In the genomic region with DNA sequence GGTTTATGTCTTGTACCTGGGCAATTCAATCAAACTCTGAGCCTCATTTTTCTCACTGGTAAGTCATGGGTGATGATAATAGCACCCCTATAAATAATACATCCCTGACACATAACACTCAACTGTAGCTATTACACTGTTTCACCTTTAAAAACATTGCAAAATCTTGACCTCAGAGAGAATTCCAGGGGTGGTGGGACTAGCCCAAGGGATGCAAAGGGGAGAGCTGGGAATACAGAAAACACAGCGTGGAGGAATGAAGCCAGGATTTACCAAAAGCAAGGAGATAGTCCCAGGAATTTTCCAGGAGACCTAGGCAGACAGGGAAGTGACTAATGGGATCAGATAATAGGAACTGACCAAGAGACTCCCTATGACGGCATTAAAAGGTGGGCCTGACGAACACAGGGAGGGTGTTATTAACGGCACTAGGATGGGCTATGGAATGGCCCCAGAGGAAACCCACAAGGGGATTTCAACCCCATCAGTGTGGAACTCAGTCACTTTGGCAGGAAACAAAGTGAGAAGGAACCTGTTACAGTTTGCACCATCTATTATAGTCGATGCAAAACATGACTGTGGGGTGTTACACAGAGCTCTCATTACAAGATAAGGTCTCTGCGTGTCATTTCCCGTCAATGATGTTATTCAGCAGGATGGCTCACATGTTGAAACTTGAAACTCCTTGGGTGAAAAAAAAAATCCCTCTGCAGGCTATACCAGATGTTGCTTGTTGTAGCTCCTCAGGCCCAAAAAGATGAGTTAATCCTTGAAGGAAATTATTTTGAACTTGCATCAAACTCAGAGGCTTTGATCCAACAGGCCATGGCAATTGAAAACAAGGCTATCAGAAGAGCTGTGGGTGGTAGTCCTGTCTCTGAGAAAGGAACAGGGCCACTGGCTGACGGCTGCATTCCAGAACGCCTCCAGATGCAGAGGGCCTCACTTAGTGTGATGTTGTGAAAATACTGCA, we compare ENCODE assay signal across 8 cellular contexts. TPM values are rescaled to one million over a fixed set of nuclear protein-coding genes. Genes with fewer than 3 reads are reported as not detected.
DNase-seq lines count a peak whose midpoint lies in the region; ATAC-seq and TF ChIP-seq lines count a peak whose summit lies in the region.

No MANE protein-coding gene starts in this region.

- H3K27ac ChIP-seq in CD4-positive, CD25-positive, alpha-beta regulatory T cell (ENCODE audit: insufficient read depth, low read length, poor library complexity, severe bottlenecking) = no peak overlapping the region
- H3K27ac ChIP-seq in upper lobe of left lung = peak overlapping the region in 1 of 4 donors; percentile 12

- peaks cover 12% of the 10 kb centered on the region for H3K27me3 Mint-ChIP-seq in CD4-positive, CD25-positive, alpha-beta regulatory T cell
- H3K27me3 Mint-ChIP-seq in WTC11 (ENCODE audit: low read depth) = no peaks in the 10 kb centered on the region; the same call in 1 of the 2 replicates

- WGBS in upper lobe of left lung, 2 donors = 60 to 66% methylated on average over 8 to 9 of the region's 9 CpGs

- H3K4me1 Mint-ChIP-seq in CD4-positive, CD25-positive, alpha-beta regulatory T cell = peaks cover 0 to 12% (median 3%) of the 10 kb centered on the region in 4 donors
- peaks cover 23% of the 10 kb centered on the region for H3K4me1 Mint-ChIP-seq in WTC11

- H3K4me3 Mint-ChIP-seq in CD4-positive, CD25-positive, alpha-beta regulatory T cell = no peak overlapping the region
- no peak overlapping the region for H3K4me3 Mint-ChIP-seq in WTC11

- TF ChIP-seq CTCF in WTC11 (IDR thresholded peaks at IDR 0.05) (no peak), upper lobe of left lung (IDR thresholded peaks at IDR 0.05) (no peak)

- H3K27me3 ChIP-seq in CD4-positive, CD25-positive, alpha-beta regulatory T cell (ENCODE audit: control insufficient read depth, insufficient read depth, low read length) = no peaks in the 10 kb centered on the region
- H3K27me3 ChIP-seq in upper lobe of left lung = no peaks in the 10 kb centered on the region

- peaks cover 6% of the 10 kb centered on the region for H3K4me1 ChIP-seq in CD4-positive, CD25-positive, alpha-beta regulatory T cell (ENCODE audit: control insufficient read depth, insufficient read depth, low read length, poor library complexity, severe bottlenecking)
- peaks cover 0 to 12% (median 3%) of the 10 kb centered on the region in 4 donors for H3K4me1 ChIP-seq in upper lobe of left lung

- POLR2A ChIA-PET in WTC11 (lab: Charles Lee) = interaction anchor here (0.5 kb wide), 1 partner anchor 187 kb away, joined by 3 read pairs; no protein-coding TSS in a partner anchor

- peak; percentile 67 to 75 for ATAC-seq in CD4-positive, CD25-positive, alpha-beta regulatory T cell (ENCODE audit: low read depth in 2 of 2)
- ATAC-seq in HG03139 (IDR thresholded peaks at IDR 0.05; ENCODE audit: unreplicated experiment) (peak; percentile 48), WTC11 (peak; percentile 56), upper lobe of left lung (ENCODE audit: low FRiP score in 2 of 2) (peak; percentile 54 to 87)

- H3K36me3 ChIP-seq in CD4-positive, CD25-positive, alpha-beta regulatory T cell (ENCODE audit: control insufficient read depth, insufficient read depth, low read length) = no peaks in the 10 kb centered on the region
- no peaks in the 10 kb centered on the region for H3K36me3 ChIP-seq in upper lobe of left lung

- TF ChIP-seq POLR2A in GM19099 (IDR thresholded peaks at IDR 0.05; ENCODE audit: extremely low read depth, insufficient read length, low read depth) = peak; percentile 50
- TF ChIP-seq POLR2A in upper lobe of left lung (IDR thresholded peaks at IDR 0.05) = no peak

- H3K9me3 ChIP-seq in CD4-positive, CD25-positive, alpha-beta regulatory T cell (ENCODE audit: control insufficient read depth in 2 of 2, low read length in 2 of 2) = no peaks in the 10 kb centered on the region
- no peaks in the 10 kb centered on the region for H3K9me3 ChIP-seq in upper lobe of left lung

- H3K9me3 Mint-ChIP-seq in CD4-positive, CD25-positive, alpha-beta regulatory T cell = no peaks in the 10 kb centered on the region
- H3K9me3 Mint-ChIP-seq in WTC11 = 0 out of 2 replicates have a peak, but pooled peaks cover 4% of the 10 kb centered on the region

- no peaks in the 10 kb centered on the region for H3K36me3 Mint-ChIP-seq in CD4-positive, CD25-positive, alpha-beta regulatory T cell
- H3K36me3 Mint-ChIP-seq in WTC11 = no peaks in the 10 kb centered on the region

- no peak for TF ChIP-seq EP300 in upper lobe of left lung (IDR thresholded peaks at IDR 0.05)

- peak overlapping the region; percentile 7 for H3K4me3 ChIP-seq in CD4-positive, CD25-positive, alpha-beta regulatory T cell (ENCODE audit: low read depth, low read length)
- no peak overlapping the region for H3K4me3 ChIP-seq in upper lobe of left lung

- CTCF ChIA-PET in WTC11 (lab: Charles Lee) = interaction anchor here (0.6 to 1.5 kb wide), 3 partner anchors 19 to 766 kb away, joined by 3 to 4 read pairs (median 3); no protein-coding TSS in a partner anchor

- peak in 2 of 3 donors; percentile 12 to 79 for DNase-seq in CD4-positive, CD25-positive, alpha-beta regulatory T cell
- DNase-seq in WTC11 (ENCODE audit: low spot score) (no peak), iris pigment epithelial cell (ENCODE audit: low read depth) (peak; percentile 99), upper lobe of left lung (no peak), NCI-H526 treated with DMSO at 0.1 percent for 48 hours (lab: John Stamatoyannopoulos, UW) (no peak), NCI-H446 (lab: John Stamatoyannopoulos, UW) (no peak)

- H3K27ac Mint-ChIP-seq in CD4-positive, CD25-positive, alpha-beta regulatory T cell = peak overlapping the region; percentile 6 to 58 (median 19)
- H3K27ac Mint-ChIP-seq in WTC11 = no peak overlapping the region

TF ChIP-seq in WTC11, 78 proteins besides CTCF, POLR2A, EP300 and RAD21:
- TF ChIP-seq TP53 (CRISPR knock-in tag; IDR thresholded peaks at IDR 0.05) (no peak), MXD4 (CRISPR knock-in tag; IDR thresholded peaks at IDR 0.05; ENCODE audit: borderline replicate concordance) (no peak), PRRX2 (CRISPR knock-in tag; IDR thresholded peaks at IDR 0.05) (no peak), TCF7 (CRISPR knock-in tag; IDR thresholded peaks at IDR 0.05; ENCODE audit: low read depth) (no peak), FOXJ3 (CRISPR knock-in tag; IDR thresholded peaks at IDR 0.05; ENCODE audit: borderline replicate concordance) (no peak), FOXK1 (CRISPR knock-in tag; IDR thresholded peaks at IDR 0.05) (no peak)
- TF ChIP-seq, protein P1, sequence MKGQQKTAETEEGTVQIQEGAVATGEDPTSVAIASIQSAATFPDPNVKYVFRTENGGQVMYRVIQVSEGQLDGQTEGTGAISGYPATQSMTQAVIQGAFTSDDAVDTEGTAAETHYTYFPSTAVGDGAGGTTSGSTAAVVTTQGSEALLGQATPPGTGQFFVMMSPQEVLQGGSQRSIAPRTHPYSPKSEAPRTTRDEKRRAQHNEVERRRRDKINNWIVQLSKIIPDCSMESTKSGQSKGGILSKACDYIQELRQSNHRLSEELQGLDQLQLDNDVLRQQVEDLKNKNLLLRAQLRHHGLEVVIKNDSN (CRISPR knock-in tag; IDR thresholded peaks at IDR 0.05) = no peak
- TF ChIP-seq, protein P2, sequence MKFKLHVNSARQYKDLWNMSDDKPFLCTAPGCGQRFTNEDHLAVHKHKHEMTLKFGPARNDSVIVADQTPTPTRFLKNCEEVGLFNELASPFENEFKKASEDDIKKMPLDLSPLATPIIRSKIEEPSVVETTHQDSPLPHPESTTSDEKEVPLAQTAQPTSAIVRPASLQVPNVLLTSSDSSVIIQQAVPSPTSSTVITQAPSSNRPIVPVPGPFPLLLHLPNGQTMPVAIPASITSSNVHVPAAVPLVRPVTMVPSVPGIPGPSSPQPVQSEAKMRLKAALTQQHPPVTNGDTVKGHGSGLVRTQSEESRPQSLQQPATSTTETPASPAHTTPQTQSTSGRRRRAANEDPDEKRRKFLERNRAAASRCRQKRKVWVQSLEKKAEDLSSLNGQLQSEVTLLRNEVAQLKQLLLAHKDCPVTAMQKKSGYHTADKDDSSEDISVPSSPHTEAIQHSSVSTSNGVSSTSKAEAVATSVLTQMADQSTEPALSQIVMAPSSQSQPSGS (CRISPR knock-in tag; IDR thresholded peaks at IDR 0.05; ENCODE audit: borderline replicate concordance, low read depth) = no peak
- TF ChIP-seq, protein P3, sequence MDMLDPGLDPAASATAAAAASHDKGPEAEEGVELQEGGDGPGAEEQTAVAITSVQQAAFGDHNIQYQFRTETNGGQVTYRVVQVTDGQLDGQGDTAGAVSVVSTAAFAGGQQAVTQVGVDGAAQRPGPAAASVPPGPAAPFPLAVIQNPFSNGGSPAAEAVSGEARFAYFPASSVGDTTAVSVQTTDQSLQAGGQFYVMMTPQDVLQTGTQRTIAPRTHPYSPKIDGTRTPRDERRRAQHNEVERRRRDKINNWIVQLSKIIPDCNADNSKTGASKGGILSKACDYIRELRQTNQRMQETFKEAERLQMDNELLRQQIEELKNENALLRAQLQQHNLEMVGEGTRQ (CRISPR knock-in tag; IDR thresholded peaks at IDR 0.05) = no peak

RNA-seq across cellular contexts. Expression of a gene that starts 58.7 kb away (rescaled TPM):
- 3.5 TPM for total RNA-seq in CD4-positive, CD25-positive, alpha-beta regulatory T cell
- 1 to 10 TPM; 2.6 to 4.7 (median 3.7) TPM for polyA plus RNA-seq in CD4-positive, CD25-positive, alpha-beta regulatory T cell
- total RNA-seq in WTC11 (2021) = 6.0 to 6.9 TPM (median 6.6 TPM) in 3 replicates
- 100 to 1,000 TPM in 5 of 6 donors, 10 to 100 TPM in 1; 28.9 to 203 (median 142) TPM for total RNA-seq in upper lobe of left lung

Comparison
In these comparisons a context has a peak if more than half of its experiments do, and no peak if none do; other contexts are left out.
1. DNase-seq: peak in CD4-positive, CD25-positive, alpha-beta regulatory T cell (2 of 3) and iris pigment epithelial cell (single experiment); none in WTC11 (single experiment), upper lobe of left lung (0 of 2), NCI-H526 treated with DMSO at 0.1 percent for 48 hours (single experiment) and NCI-H446 (0 of 2).
2. Peak in every context shown above with its lines, with median percentiles within 50 percentile points of each other: ATAC-seq.